ENCODE assay signal across 1 cellular context in genomic region chr7:87003872-87004798, GRCh38.
A peak's percentile ranks its signal among the peaks of the same experiment; 100 is the strongest.
TF ChIP-seq lines count a peak whose summit lies in the region.

No MANE protein-coding gene starts in this region.

TF ChIP-seq in K562, 482 proteins besides CTCF, POLR2A, EP300 and RAD21 (continued from another document and continues in another):
- no peak for TF ChIP-seq CEBPZ (IDR thresholded peaks at IDR 0.05; ENCODE audit: borderline replicate concordance, low read depth, low read length)
- peak; percentile 89 for TF ChIP-seq ZNF766 (CRISPR knock-in tag; conservative IDR thresholded peaks at IDR 0.05)
- peak; percentile 55 for TF ChIP-seq SMARCE1 (IDR thresholded peaks at IDR 0.05)
- TF ChIP-seq GTF2B (IDR thresholded peaks at IDR 0.05; ENCODE audit: extremely low read depth, insufficient read length) = no peak
- no peak for TF ChIP-seq ZC3H11A (IDR thresholded peaks at IDR 0.05; ENCODE audit: low read depth, low read length)
- TF ChIP-seq BCL6 (CRISPR knock-in tag; IDR thresholded peaks at IDR 0.05) = no peak
- no peak for TF ChIP-seq RBM17 (IDR thresholded peaks at IDR 0.05; ENCODE audit: borderline replicate concordance, low read depth, low read length)
- no peak for TF ChIP-seq SRSF1 (IDR thresholded peaks at IDR 0.05; ENCODE audit: low read depth, low read length)
- TF ChIP-seq, protein P1, sequence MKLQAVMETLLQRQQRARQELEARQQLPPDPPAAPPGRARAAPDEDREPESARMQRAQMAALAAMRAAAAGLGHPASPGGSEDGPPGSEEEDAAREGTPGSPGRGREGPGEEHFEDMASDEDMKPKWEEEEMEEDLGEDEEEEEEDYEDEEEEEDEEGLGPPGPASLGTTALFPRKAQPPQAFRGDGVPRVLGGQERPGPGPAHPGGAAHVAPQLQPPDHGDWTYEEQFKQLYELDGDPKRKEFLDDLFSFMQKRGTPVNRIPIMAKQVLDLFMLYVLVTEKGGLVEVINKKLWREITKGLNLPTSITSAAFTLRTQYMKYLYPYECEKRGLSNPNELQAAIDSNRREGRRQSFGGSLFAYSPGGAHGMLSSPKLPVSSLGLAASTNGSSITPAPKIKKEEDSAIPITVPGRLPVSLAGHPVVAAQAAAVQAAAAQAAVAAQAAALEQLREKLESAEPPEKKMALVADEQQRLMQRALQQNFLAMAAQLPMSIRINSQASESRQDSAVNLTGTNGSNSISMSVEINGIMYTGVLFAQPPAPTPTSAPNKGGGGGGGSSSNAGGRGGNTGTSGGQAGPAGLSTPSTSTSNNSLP (IDR thresholded peaks at IDR 0.05; ENCODE audit: borderline replicate concordance, low read depth, low read length) = peak; percentile 90
- TF ChIP-seq PTRF (tag; IDR thresholded peaks at IDR 0.05) = no peak
- no peak for TF ChIP-seq ZNF133 (CRISPR knock-in tag; IDR thresholded peaks at IDR 0.05)
- TF ChIP-seq, protein P2, sequence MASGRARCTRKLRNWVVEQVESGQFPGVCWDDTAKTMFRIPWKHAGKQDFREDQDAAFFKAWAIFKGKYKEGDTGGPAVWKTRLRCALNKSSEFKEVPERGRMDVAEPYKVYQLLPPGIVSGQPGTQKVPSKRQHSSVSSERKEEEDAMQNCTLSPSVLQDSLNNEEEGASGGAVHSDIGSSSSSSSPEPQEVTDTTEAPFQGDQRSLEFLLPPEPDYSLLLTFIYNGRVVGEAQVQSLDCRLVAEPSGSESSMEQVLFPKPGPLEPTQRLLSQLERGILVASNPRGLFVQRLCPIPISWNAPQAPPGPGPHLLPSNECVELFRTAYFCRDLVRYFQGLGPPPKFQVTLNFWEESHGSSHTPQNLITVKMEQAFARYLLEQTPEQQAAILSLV (tag; IDR thresholded peaks at IDR 0.05) = no peak
- 0 out of 2 replicates have a peak, but pooled peaks have one; percentile 65 for TF ChIP-seq ZNF175 (CRISPR knock-in tag; IDR thresholded peaks at IDR 0.05; ENCODE audit: low read depth)
- no peak for TF ChIP-seq CEBPG (CRISPR knock-in tag; IDR thresholded peaks at IDR 0.05)
- no peak for TF ChIP-seq CEBPG (tag; conservative IDR thresholded peaks at IDR 0.05 in 1 of 2, IDR thresholded peaks at IDR 0.05 in 1 of 2)
- TF ChIP-seq CTBP1 (IDR thresholded peaks at IDR 0.05; ENCODE audit: borderline replicate concordance) = peak; percentile 64; the same call in 1 of the 2 replicates
- TF ChIP-seq JUN (IDR thresholded peaks at IDR 0.05; ENCODE audit: borderline replicate concordance, low read depth, low read length) = peak; percentile 67; the same call in 1 of the 2 replicates
- no peak for TF ChIP-seq JUN (CRISPR knock-in tag; IDR thresholded peaks at IDR 0.05; ENCODE audit: borderline replicate concordance)
- TF ChIP-seq SOX6 (IDR thresholded peaks at IDR 0.05) = peak; percentile 80
- no peak for TF ChIP-seq ATF1 (CRISPR knock-in tag; IDR thresholded peaks at IDR 0.05)
- TF ChIP-seq ATF1 (tag; IDR thresholded peaks at IDR 0.05) = peak; percentile 95
- TF ChIP-seq HEY1 (CRISPR knock-in tag; IDR thresholded peaks at IDR 0.05; ENCODE audit: borderline replicate concordance) = 0 out of 2 replicates have a peak, but pooled peaks have one; percentile 35
- TF ChIP-seq, protein P3, sequence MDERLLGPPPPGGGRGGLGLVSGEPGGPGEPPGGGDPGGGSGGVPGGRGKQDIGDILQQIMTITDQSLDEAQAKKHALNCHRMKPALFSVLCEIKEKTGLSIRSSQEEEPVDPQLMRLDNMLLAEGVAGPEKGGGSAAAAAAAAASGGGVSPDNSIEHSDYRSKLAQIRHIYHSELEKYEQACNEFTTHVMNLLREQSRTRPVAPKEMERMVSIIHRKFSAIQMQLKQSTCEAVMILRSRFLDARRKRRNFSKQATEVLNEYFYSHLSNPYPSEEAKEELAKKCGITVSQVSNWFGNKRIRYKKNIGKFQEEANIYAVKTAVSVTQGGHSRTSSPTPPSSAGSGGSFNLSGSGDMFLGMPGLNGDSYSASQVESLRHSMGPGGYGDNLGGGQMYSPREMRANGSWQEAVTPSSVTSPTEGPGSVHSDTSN (CRISPR knock-in tag; IDR thresholded peaks at IDR 0.05; ENCODE audit: low read depth) = no peak
- TF ChIP-seq, protein P3 (tag; conservative IDR thresholded peaks at IDR 0.05; ENCODE audit: low read depth) = peak; percentile 90
- no peak for TF ChIP-seq UBTF (IDR thresholded peaks at IDR 0.05; ENCODE audit: borderline replicate concordance in 1 of 2, low read depth in 2 of 2, low read length in 2 of 2)
- TF ChIP-seq ZBTB9 (CRISPR knock-in tag; IDR thresholded peaks at IDR 0.05) = no peak
- TF ChIP-seq EWSR1 (IDR thresholded peaks at IDR 0.05; ENCODE audit: borderline replicate concordance, low read depth, partially characterized antibody) = no peak
- TF ChIP-seq FOXK2 (conservative IDR thresholded peaks at IDR 0.05 in 1 of 2, IDR thresholded peaks at IDR 0.05 in 1 of 2; ENCODE audit: low read depth in 2 of 2) = peak; percentile 82
- no peak for TF ChIP-seq FOXJ3 (CRISPR knock-in tag; IDR thresholded peaks at IDR 0.05)
- peak; percentile 88 for TF ChIP-seq GATA2 (CRISPR knock-in tag; IDR thresholded peaks at IDR 0.05)
- TF ChIP-seq, protein P4, sequence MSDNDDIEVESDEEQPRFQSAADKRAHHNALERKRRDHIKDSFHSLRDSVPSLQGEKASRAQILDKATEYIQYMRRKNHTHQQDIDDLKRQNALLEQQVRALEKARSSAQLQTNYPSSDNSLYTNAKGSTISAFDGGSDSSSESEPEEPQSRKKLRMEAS (CRISPR knock-in tag; IDR thresholded peaks at IDR 0.05) = 0 out of 2 replicates have a peak, but pooled peaks have one; percentile 37
- no peak for TF ChIP-seq SP2 (IDR thresholded peaks at IDR 0.05; ENCODE audit: extremely low read depth, low read depth, low read length, poor library complexity, severe bottlenecking)
- no peak for TF ChIP-seq FUS (optimal IDR thresholded peaks at IDR 0.05; ENCODE audit: low read depth, low read length)
- no peak for TF ChIP-seq ZNF518B (CRISPR knock-in tag; IDR thresholded peaks at IDR 0.05)
- TF ChIP-seq DMBX1 (CRISPR knock-in tag; IDR thresholded peaks at IDR 0.05; ENCODE audit: borderline replicate concordance) = no peak
- TF ChIP-seq, protein P5, sequence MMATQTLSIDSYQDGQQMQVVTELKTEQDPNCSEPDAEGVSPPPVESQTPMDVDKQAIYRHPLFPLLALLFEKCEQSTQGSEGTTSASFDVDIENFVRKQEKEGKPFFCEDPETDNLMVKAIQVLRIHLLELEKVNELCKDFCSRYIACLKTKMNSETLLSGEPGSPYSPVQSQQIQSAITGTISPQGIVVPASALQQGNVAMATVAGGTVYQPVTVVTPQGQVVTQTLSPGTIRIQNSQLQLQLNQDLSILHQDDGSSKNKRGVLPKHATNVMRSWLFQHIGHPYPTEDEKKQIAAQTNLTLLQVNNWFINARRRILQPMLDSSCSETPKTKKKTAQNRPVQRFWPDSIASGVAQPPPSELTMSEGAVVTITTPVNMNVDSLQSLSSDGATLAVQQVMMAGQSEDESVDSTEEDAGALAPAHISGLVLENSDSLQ (IDR thresholded peaks at IDR 0.05) = peak; percentile 85
- TF ChIP-seq SRSF9 (IDR thresholded peaks at IDR 0.05; ENCODE audit: borderline replicate concordance, low read depth, low read length) = no peak
- TF ChIP-seq TAF1 (IDR thresholded peaks at IDR 0.05; ENCODE audit: control insufficient read depth, extremely low read depth, insufficient read depth, low read length, severe bottlenecking) = no peak
- TF ChIP-seq ZNF140 (CRISPR knock-in tag; IDR thresholded peaks at IDR 0.05) = no peak
